Comparison of ENCODE assay signal across 15 cellular contexts in genomic region chr9:274101-274500, GRCh38. TPM values are rescaled to one million over a fixed set of nuclear protein-coding genes. Genes with fewer than 3 reads are reported as not detected.
DNase-seq lines count a peak whose midpoint lies in the region; ATAC-seq, FAIRE-seq and TF ChIP-seq lines count a peak whose summit lies in the region.
"Had no signal": no experiment of that assay in that cellular context is flagged by ENCODE, and none has a peak within 500 bp of the region (broad histone marks: within the 10 kb centered on the region; RNA-seq: fewer than 3 reads in every experiment).

No MANE protein-coding gene starts in this region.

- no peak overlapping the region for H3K27ac Mint-ChIP-seq in CD4-positive, alpha-beta T cell
- H3K27ac Mint-ChIP-seq in activated T-helper 1 cell treated with anti-CD3 and anti-CD28 coated beads, Interleukin-12 subunit alpha, Interleukin-12 subunit beta, Interleukin-2, Interleukin-4 antibody, amounts not matched to agents 30 ng/mL and 10 ng/mL and 1 ng/mL, durations not matched to agents 14 hours and 24 hours and 36 hours = peak overlapping the region; percentile 93
- H3K27ac Mint-ChIP-seq in natural killer cell = no peak overlapping the region

- no peaks in the 10 kb centered on the region for H3K9me3 Mint-ChIP-seq in CD4-positive, alpha-beta T cell
- peaks cover 3% of the 10 kb centered on the region for H3K9me3 Mint-ChIP-seq in activated T-helper 1 cell treated with anti-CD3 and anti-CD28 coated beads, Interleukin-12 subunit alpha, Interleukin-12 subunit beta, Interleukin-2, Interleukin-4 antibody, amounts not matched to agents 30 ng/mL and 10 ng/mL and 1 ng/mL, durations not matched to agents 14 hours and 24 hours and 36 hours
- no peaks in the 10 kb centered on the region for H3K9me3 Mint-ChIP-seq in natural killer cell

- FAIRE-seq in GM12891 (lab: Jason Lieb, UNC) = peak; percentile 43
- FAIRE-seq: HTR-8/SVneo, TTC549 had no signal

- H3K4me3 Mint-ChIP-seq in CD4-positive, alpha-beta T cell = peak overlapping the region; percentile 90
- peak overlapping the region; percentile 85 for H3K4me3 Mint-ChIP-seq in activated T-helper 1 cell treated with anti-CD3 and anti-CD28 coated beads, Interleukin-12 subunit alpha, Interleukin-12 subunit beta, Interleukin-2, Interleukin-4 antibody, amounts not matched to agents 30 ng/mL and 10 ng/mL and 1 ng/mL, durations not matched to agents 14 hours and 24 hours and 36 hours
- H3K4me3 Mint-ChIP-seq in natural killer cell = peak overlapping the region; percentile 90

- peaks cover 46% of the 10 kb centered on the region for H3K4me1 Mint-ChIP-seq in CD4-positive, alpha-beta T cell (ENCODE audit: low read depth)
- peaks cover 46% of the 10 kb centered on the region for H3K4me1 Mint-ChIP-seq in activated T-helper 1 cell treated with anti-CD3 and anti-CD28 coated beads, Interleukin-12 subunit alpha, Interleukin-12 subunit beta, Interleukin-2, Interleukin-4 antibody, amounts not matched to agents 30 ng/mL and 10 ng/mL and 1 ng/mL, durations not matched to agents 14 hours and 24 hours and 36 hours (ENCODE audit: low read depth)
- H3K4me1 Mint-ChIP-seq in natural killer cell = peaks cover 41 to 53% of the 10 kb centered on the region in 2 donors

- peaks cover 30% of the 10 kb centered on the region for H3K36me3 Mint-ChIP-seq in CD4-positive, alpha-beta T cell (ENCODE audit: low read depth)
- H3K36me3 Mint-ChIP-seq in activated T-helper 1 cell treated with anti-CD3 and anti-CD28 coated beads, Interleukin-12 subunit alpha, Interleukin-12 subunit beta, Interleukin-2, Interleukin-4 antibody, amounts not matched to agents 30 ng/mL and 10 ng/mL and 1 ng/mL, durations not matched to agents 14 hours and 24 hours and 36 hours (ENCODE audit: low read depth) = peaks cover 23% of the 10 kb centered on the region
- H3K36me3 Mint-ChIP-seq in natural killer cell = no peaks in the 10 kb centered on the region

- no peaks in the 10 kb centered on the region for H3K9me3 ChIP-seq in CD4-positive, alpha-beta T cell (ENCODE audit: control insufficient read depth, low read length)

- TF ChIP-seq CTCF in CD4-positive, alpha-beta T cell (IDR thresholded peaks at IDR 0.05) = no peak
- no peak for TF ChIP-seq CTCF in natural killer cell (IDR thresholded peaks at IDR 0.05)

- H3K27ac ChIP-seq in CD4-positive, alpha-beta T cell (ENCODE audit: low read depth, low read length) = peak overlapping the region; percentile 95
- H3K27ac ChIP-seq: C4-2B had no signal

- TF ChIP-seq POLR2A in GM12891 (IDR thresholded peaks at IDR 0.05; ENCODE audit: low read depth, low read length) = no peak

- POLR2A ChIA-PET in CD4-positive, alpha-beta T cell (lab: Charles Lee) = interaction anchor here (0.7 to 2.7 kb wide), 5 partner anchors 11 to 63 kb away, joined by 3 to 36 read pairs (median 9); partner anchors contain the start of gene DOCK8

- H3K27me3 Mint-ChIP-seq in CD4-positive, alpha-beta T cell = no peaks in the 10 kb centered on the region
- no peaks in the 10 kb centered on the region for H3K27me3 Mint-ChIP-seq in activated T-helper 1 cell treated with anti-CD3 and anti-CD28 coated beads, Interleukin-12 subunit alpha, Interleukin-12 subunit beta, Interleukin-2, Interleukin-4 antibody, amounts not matched to agents 30 ng/mL and 10 ng/mL and 1 ng/mL, durations not matched to agents 14 hours and 24 hours and 36 hours (ENCODE audit: insufficient read depth)
- H3K27me3 Mint-ChIP-seq in natural killer cell (ENCODE audit: low read depth in 2 of 2) = no peaks in the 10 kb centered on the region

- CTCF ChIA-PET in CD4-positive, alpha-beta T cell (lab: Charles Lee) = interaction anchor here (0.9 to 1.5 kb wide), 4 partner anchors 8 to 60 kb away, joined by 3 to 5 read pairs (median 3); partner anchors contain the start of gene DOCK8

- DNase-seq in CD4-positive, alpha-beta T cell = no peak
- DNase-seq in GM12891 (ENCODE audit: insufficient read length, low spot score) (no peak), natural killer cell (no peak), LoVo (ENCODE audit: low spot score) (no peak), inferior parietal cortex (ENCODE audit: extremely low spot score) (no peak)
- no peak for DNase-seq in activated T-helper 1 cell treated with anti-CD3 and anti-CD28 coated beads, Interleukin-12 subunit alpha, Interleukin-12 subunit beta, Interleukin-2, Interleukin-4 antibody, amounts not matched to agents 30 ng/mL and 10 ng/mL and 1 ng/mL, durations not matched to agents 14 hours and 24 hours and 36 hours (ENCODE audit: low spot score)
- DNase-seq: NCI-H1694 treated with DMSO at 0.1 percent for 48 hours; NCI-H526; retina; stimulated activated CD4-positive, alpha-beta T cell treated with anti-CD3 and anti-CD28 coated beads, Interleukin-2, amount 100 ng/mL, for 48 hours had no signal

- no peak for ATAC-seq in CD4-positive, alpha-beta T cell (ENCODE audit: poor library complexity)
- ATAC-seq in natural killer cell (no peak), HG03159 (IDR thresholded peaks at IDR 0.05; ENCODE audit: unreplicated experiment) (no peak)

- no peaks in the 10 kb centered on the region for H3K27me3 ChIP-seq in CD4-positive, alpha-beta T cell (ENCODE audit: control insufficient read depth, insufficient read depth, low read length)

- intact Hi-C loops in CD4-positive, alpha-beta T cell (cut with DNase I, micrococcal nuclease) = loop anchor here in 1 of 2 experiments (5.0 kb wide), 1 partner anchor 57 kb away; no protein-coding TSS in a partner anchor
- intact Hi-C loops in activated T-helper 1 cell treated with anti-CD3 and anti-CD28 coated beads, Interleukin-12 subunit alpha, Interleukin-12 subunit beta, Interleukin-2, Interleukin-4 antibody, amounts not matched to agents 30 ng/mL and 10 ng/mL and 1 ng/mL, durations not matched to agents 14 hours and 24 hours and 36 hours (cut with micrococcal nuclease) = loop anchor here (5.0 kb wide), 3 partner anchors 33 to 1743 kb away; partner anchors contain the start of genes SMARCA2 and ZNG1A
- intact Hi-C loops in natural killer cell (cut with micrococcal nuclease) = loop anchor here (10.0 kb wide), 1 partner anchor 1741 kb away; the partner anchor contains the start of gene SMARCA2

TF ChIP-seq in GM12891, 5 proteins besides CTCF, POLR2A, EP300 and RAD21:
- no peak for TF ChIP-seq PAX5 (IDR thresholded peaks at IDR 0.05; ENCODE audit: insufficient read depth, low read length, severe bottlenecking)
- TF ChIP-seq POLR2AphosphoS5 (IDR thresholded peaks at IDR 0.05; ENCODE audit: low read depth, low read length) = no peak
- no peak for TF ChIP-seq TAF1 (IDR thresholded peaks at IDR 0.05; ENCODE audit: low read depth, low read length)
- TF ChIP-seq SPI1 (IDR thresholded peaks at IDR 0.05; ENCODE audit: low read depth, low read length) = no peak
- no peak for TF ChIP-seq POU2F2 (IDR thresholded peaks at IDR 0.05; ENCODE audit: low read depth, low read length)

RNA-seq across cellular contexts. Expression of gene DOCK8, which starts 59.4 kb away (rescaled TPM):
- 100 to 1,000 TPM; 123 to 126 TPM for total RNA-seq in CD4-positive, alpha-beta T cell
- polyA plus RNA-seq in GM12891 (2012; ENCODE audit: low read depth, missing spikeins) = 40.0 TPM
- total RNA-seq in activated T-helper 1 cell treated with anti-CD3 and anti-CD28 coated beads, Interleukin-12 subunit alpha, Interleukin-12 subunit beta, Interleukin-2, Interleukin-4 antibody, amounts not matched to agents 30 ng/mL and 10 ng/mL and 1 ng/mL, durations not matched to agents 14 hours and 24 hours and 36 hours = 120 and 122 TPM in 2 replicates
- 100 to 1,000 TPM; 156 to 211 (median 207) TPM for total RNA-seq in natural killer cell
- total RNA-seq: G401 had no signal
